1 cellular context compared by ENCODE assay signal in genomic region chr2:196263181-196263747, GRCh38.
TF ChIP-seq lines count a peak whose summit lies in the region.

No MANE protein-coding gene starts in this region.

TF ChIP-seq in K562, 482 proteins besides CTCF, POLR2A, EP300 and RAD21 (continued from another document and continues in another):
- TF ChIP-seq E2F4 (CRISPR knock-in tag; IDR thresholded peaks at IDR 0.05; ENCODE audit: low read depth) (no peak), ESRRA (IDR thresholded peaks at IDR 0.05; ENCODE audit: borderline replicate concordance, low read depth) (peak; percentile 12; the same call in 1 of the 2 replicates), AFF1 (IDR thresholded peaks at IDR 0.05; ENCODE audit: low read depth in 1 of 2, partially characterized antibody in 2 of 2) (no peak), HIVEP1 (CRISPR knock-in tag; IDR thresholded peaks at IDR 0.05) (no peak), NFE2 (IDR thresholded peaks at IDR 0.05; ENCODE audit: low read depth) (no peak), ILF3 (IDR thresholded peaks at IDR 0.05; ENCODE audit: borderline replicate concordance) (no peak), SMARCE1 (IDR thresholded peaks at IDR 0.05) (peak; percentile 51), NCOA6 (IDR thresholded peaks at IDR 0.05) (no peak; the same call in 1 of the 2 replicates), BRF1 (IDR thresholded peaks at IDR 0.05; ENCODE audit: borderline replicate concordance, extremely low read depth, insufficient read length) (no peak), ARHGAP35 (IDR thresholded peaks at IDR 0.05; ENCODE audit: partially characterized antibody) (no peak), ZNF232 (CRISPR knock-in tag; IDR thresholded peaks at IDR 0.05) (no peak), CBX5 (IDR thresholded peaks at IDR 0.05; ENCODE audit: borderline replicate concordance, low read depth) (no peak), L3MBTL2 (IDR thresholded peaks at IDR 0.05) (no peak; the same call in 1 of the 2 replicates), STAT6 (CRISPR knock-in tag; IDR thresholded peaks at IDR 0.05) (no peak), PHF20 (IDR thresholded peaks at IDR 0.05; ENCODE audit: partially characterized antibody) (no peak), NFATC3 (IDR thresholded peaks at IDR 0.05) (no peak), CHD1 (IDR thresholded peaks at IDR 0.05; ENCODE audit: low read length) (no peak), SLC30A9 (CRISPR knock-in tag; IDR thresholded peaks at IDR 0.05) (no peak), ZNF134 (CRISPR knock-in tag; conservative IDR thresholded peaks at IDR 0.05) (no peak), NR0B1 (IDR thresholded peaks at IDR 0.05; ENCODE audit: partially characterized antibody) (no peak), GATAD2B (IDR thresholded peaks at IDR 0.05; ENCODE audit: borderline replicate concordance) (no peak), CEBPB (tag; IDR thresholded peaks at IDR 0.05) (no peak), KLF16 (IDR thresholded peaks at IDR 0.05) (peak; percentile 14; the same call in 1 of the 2 replicates), ZNF175 (CRISPR knock-in tag; IDR thresholded peaks at IDR 0.05; ENCODE audit: low read depth) (no peak), FOXP1 (CRISPR knock-in tag; IDR thresholded peaks at IDR 0.05) (no peak), CXXC5 (CRISPR knock-in tag; IDR thresholded peaks at IDR 0.05) (no peak), HSF4 (CRISPR knock-in tag; IDR thresholded peaks at IDR 0.05; ENCODE audit: borderline replicate concordance) (no peak), MIER1 (IDR thresholded peaks at IDR 0.05; ENCODE audit: low read depth) (no peak), FIP1L1 (IDR thresholded peaks at IDR 0.05; ENCODE audit: low read depth, low read length, poor library complexity, severe bottlenecking) (no peak), FOXA1 (IDR thresholded peaks at IDR 0.05; ENCODE audit: borderline replicate concordance) (no peak), ZNF561 (CRISPR knock-in tag; conservative IDR thresholded peaks at IDR 0.05) (no peak), GTF2E2 (tag; IDR thresholded peaks at IDR 0.05) (0 out of 2 replicates have a peak, but pooled peaks have one; percentile 51), GATA2 (CRISPR knock-in tag; IDR thresholded peaks at IDR 0.05) (no peak), ADNP (tag; IDR thresholded peaks at IDR 0.05) (no peak), IRF9 (tag; IDR thresholded peaks at IDR 0.05) (no peak), TCF7 (IDR thresholded peaks at IDR 0.05; ENCODE audit: borderline replicate concordance) (no peak), ZMIZ1 (IDR thresholded peaks at IDR 0.05; ENCODE audit: low read depth in 2 of 2, low read length in 2 of 2) (no peak), ZNF121 (CRISPR knock-in tag; conservative IDR thresholded peaks at IDR 0.05) (no peak), KLF13 (tag; IDR thresholded peaks at IDR 0.05; ENCODE audit: borderline replicate concordance, low read depth) (no peak), ZZZ3 (IDR thresholded peaks at IDR 0.05) (no peak), DLX4 (CRISPR knock-in tag; IDR thresholded peaks at IDR 0.05) (no peak), ZNF184 (CRISPR knock-in tag; IDR thresholded peaks at IDR 0.05) (no peak), BCLAF1 (IDR thresholded peaks at IDR 0.05; ENCODE audit: borderline replicate concordance in 1 of 2, control insufficient read depth in 1 of 2, low read depth in 2 of 2, low read length in 1 of 2) (no peak), MYBL2 (IDR thresholded peaks at IDR 0.05; ENCODE audit: low read depth) (no peak), MYBL2 (CRISPR knock-in tag; IDR thresholded peaks at IDR 0.05; ENCODE audit: borderline replicate concordance) (no peak), ZC3H11A (IDR thresholded peaks at IDR 0.05; ENCODE audit: low read depth, low read length) (no peak), CBFA2T2 (conservative IDR thresholded peaks at IDR 0.05) (peak; percentile 55), MCM3 (IDR thresholded peaks at IDR 0.05) (no peak), CSDE1 (IDR thresholded peaks at IDR 0.05) (no peak), TSC22D4 (tag; IDR thresholded peaks at IDR 0.05) (no peak), USF1 (CRISPR knock-in tag; IDR thresholded peaks at IDR 0.05) (no peak), TFAP4 (CRISPR knock-in tag; IDR thresholded peaks at IDR 0.05; ENCODE audit: borderline replicate concordance) (no peak), SMAD3 (CRISPR knock-in tag; conservative IDR thresholded peaks at IDR 0.05) (no peak), SNRNP70 (optimal IDR thresholded peaks at IDR 0.05; ENCODE audit: low read depth, low read length) (no peak)
